Comparison of ENCODE assay signal across 14 cellular contexts in the genomic region with DNA sequence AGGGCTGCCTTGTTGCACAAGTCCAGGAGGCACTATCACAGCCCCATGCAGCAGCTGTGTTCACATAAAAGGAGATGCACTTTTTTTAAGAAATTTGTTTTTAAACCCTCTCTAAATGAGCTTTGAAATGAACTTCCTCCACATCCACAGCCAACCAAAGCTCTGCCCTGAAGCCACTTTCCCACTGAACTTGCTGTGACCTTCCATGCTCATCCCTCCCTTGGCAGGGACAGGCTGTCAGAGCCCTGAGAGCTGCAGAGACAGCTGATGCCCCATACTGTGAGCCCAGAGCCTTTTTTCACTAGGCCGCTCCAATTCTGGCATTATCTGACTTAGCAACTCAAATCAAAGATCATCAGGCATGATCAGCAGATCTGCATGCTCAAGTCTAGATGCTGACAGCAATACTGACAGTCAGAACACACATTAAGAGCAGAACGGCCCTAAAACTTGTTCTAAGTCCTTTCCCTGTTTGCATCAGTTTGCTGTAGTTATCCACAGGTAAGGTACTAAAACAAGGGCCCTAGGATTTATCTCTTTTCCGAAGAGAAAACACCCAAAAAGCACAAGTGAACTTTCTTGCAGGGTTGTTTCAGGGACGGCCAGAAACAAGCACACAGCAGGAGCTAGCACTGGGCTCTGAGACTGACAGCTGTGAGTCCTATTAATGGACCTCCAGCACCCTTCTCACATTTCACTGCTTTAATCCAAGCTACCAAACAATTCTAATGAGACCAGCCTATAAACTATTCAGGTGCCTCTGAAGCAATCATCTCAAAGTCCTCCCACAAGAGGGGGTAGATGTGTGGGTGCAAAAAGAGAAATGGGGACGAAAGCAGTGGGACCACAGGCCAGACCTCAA. TPM values are rescaled to one million over a fixed set of nuclear protein-coding genes. Genes with fewer than 3 reads are reported as not detected.
DNase-seq lines count a peak whose midpoint lies in the region; ATAC-seq, FAIRE-seq and TF ChIP-seq lines count a peak whose summit lies in the region.
"Had no signal": no experiment of that assay in that cellular context is flagged by ENCODE, and none has a peak within 500 bp of the region (broad histone marks: within the 10 kb centered on the region; RNA-seq: fewer than 3 reads in every experiment).

No MANE protein-coding gene starts in this region.

- H3K36me3 Mint-ChIP-seq in T-helper 2 cell treated with Interferon-gamma antibody and Interleukin-4, amounts not matched to agents 5 μg/mL and 100 μg/mL, for 36 hours (ENCODE audit: low read depth): peaks cover 16% of the 10 kb centered on the region

- no peak for FAIRE-seq in H54 (lab: Jason Lieb, UNC)
- FAIRE-seq: HTR-8/SVneo had no signal

- no peak overlapping the region for H3K4me3 ChIP-seq in heart right ventricle
- H3K4me3 ChIP-seq in psoas muscle: peak overlapping the region; percentile 43
- no peak overlapping the region for H3K4me3 ChIP-seq in body of pancreas

- H3K36me3 ChIP-seq in heart right ventricle: no peaks in the 10 kb centered on the region
- no peaks in the 10 kb centered on the region for H3K36me3 ChIP-seq in psoas muscle (ENCODE audit: insufficient read depth in 1 of 2, low read depth in 1 of 2)
- no peaks in the 10 kb centered on the region for H3K36me3 ChIP-seq in body of pancreas (replicated peaks in 1 of 2; ENCODE audit: insufficient read depth in 1 of 2, low read depth in 2 of 2)

- no peaks in the 10 kb centered on the region for H3K27me3 ChIP-seq in heart right ventricle
- H3K27me3 ChIP-seq in psoas muscle (ENCODE audit: insufficient read depth in 3 of 3, low read length in 2 of 3): no peaks in the 10 kb centered on the region
- H3K27me3 ChIP-seq in body of pancreas: no peaks in the 10 kb centered on the region

- TF ChIP-seq CTCF in heart right ventricle (IDR thresholded peaks at IDR 0.05) (no peak), psoas muscle (IDR thresholded peaks at IDR 0.05) (no peak), body of pancreas (IDR thresholded peaks at IDR 0.05) (no peak)

- peaks cover 14 to 85% (median 70%) of the 10 kb centered on the region in 9 donors for H3K4me1 ChIP-seq in heart right ventricle
- H3K4me1 ChIP-seq in psoas muscle: peaks cover 95% of the 10 kb centered on the region
- H3K4me1 ChIP-seq in body of pancreas: peaks cover 29% of the 10 kb centered on the region

- no peaks in the 10 kb centered on the region for H3K27me3 Mint-ChIP-seq in T-helper 2 cell treated with Interferon-gamma antibody and Interleukin-4, amounts not matched to agents 5 μg/mL and 100 μg/mL, for 36 hours (ENCODE audit: low read depth)
- H3K27me3 Mint-ChIP-seq: CD4-positive, alpha-beta memory T cell; effector memory CD8-positive, alpha-beta T cell; progenitor cell of endocrine pancreas had no signal

- intact Hi-C loops in heart right ventricle (cut with DNase I) (loop anchor here in 1 of 10 donors (1.0 kb wide), 1 partner anchor 17 kb away; no protein-coding TSS in a partner anchor), psoas muscle (cut with DNase I) (loop anchor here (2.0 to 5.0 kb wide), 2 partner anchors 33 kb away; a partner anchor contains a TSS), body of pancreas (cut with DNase I) (no loop called here)

- peak; percentile 95 for DNase-seq in LHCN-M2 (ENCODE audit: low read depth)
- peak; percentile 80 to 91 for DNase-seq in NCI-H524 (lab: John Stamatoyannopoulos, UW)
- peak in 1 of 2 donors; percentile 28 for DNase-seq in heart right ventricle
- peak; percentile 37 to 68 for DNase-seq in psoas muscle
- DNase-seq in body of pancreas: no peak
- no peak for DNase-seq in H54 (ENCODE audit: insufficient read length, low spot score)
- DNase-seq in T-helper 2 cell treated with Interferon-gamma antibody and Interleukin-4, amounts not matched to agents 5 μg/mL and 100 μg/mL, for 36 hours (ENCODE audit: low spot score): no peak
- no peak for DNase-seq in activated T-cell treated with anti-CD3 and anti-CD28 coated beads, Interleukin-2, amount 50 U/mL, for 1 hour
- DNase-seq: CD4-positive, alpha-beta memory T cell; effector memory CD8-positive, alpha-beta T cell; NCI-H2029 had no signal

- TF ChIP-seq POLR2A in body of pancreas (IDR thresholded peaks at IDR 0.05) (no peak), H54 (IDR thresholded peaks at IDR 0.05; ENCODE audit: low read depth, low read length) (no peak)

- WGBS in heart right ventricle, 2 donors: 48 to 58% methylated on average over 5 of the region's 5 CpGs
- WGBS in psoas muscle, 3 donors: 21 to 29% (median 23%) methylated on average over 5 of the region's 5 CpGs
- 71 to 73% methylated on average over 5 of the region's 5 CpGs for WGBS in body of pancreas, 2 donors

- no peak overlapping the region for H3K4me3 Mint-ChIP-seq in T-helper 2 cell treated with Interferon-gamma antibody and Interleukin-4, amounts not matched to agents 5 μg/mL and 100 μg/mL, for 36 hours
- H3K4me3 Mint-ChIP-seq: CD4-positive, alpha-beta memory T cell; effector memory CD8-positive, alpha-beta T cell had no signal

- ATAC-seq in heart right ventricle: peak; percentile 69 to 89 (median 82)
- ATAC-seq in psoas muscle: peak; percentile 89 to 91 (median 90)
- no peak for ATAC-seq in body of pancreas
- ATAC-seq: effector memory CD8-positive, alpha-beta T cell had no signal

- peaks cover 26% of the 10 kb centered on the region for H3K4me1 Mint-ChIP-seq in T-helper 2 cell treated with Interferon-gamma antibody and Interleukin-4, amounts not matched to agents 5 μg/mL and 100 μg/mL, for 36 hours (ENCODE audit: low read depth)

- no peaks in the 10 kb centered on the region for H3K9me3 ChIP-seq in heart right ventricle
- H3K9me3 ChIP-seq in psoas muscle: no peaks in the 10 kb centered on the region
- no peaks in the 10 kb centered on the region for H3K9me3 ChIP-seq in body of pancreas

- no peak overlapping the region for H3K27ac Mint-ChIP-seq in T-helper 2 cell treated with Interferon-gamma antibody and Interleukin-4, amounts not matched to agents 5 μg/mL and 100 μg/mL, for 36 hours
- H3K27ac Mint-ChIP-seq: progenitor cell of endocrine pancreas had no signal

- H3K9me3 Mint-ChIP-seq in T-helper 2 cell treated with Interferon-gamma antibody and Interleukin-4, amounts not matched to agents 5 μg/mL and 100 μg/mL, for 36 hours: peaks cover 12% of the 10 kb centered on the region
- H3K9me3 Mint-ChIP-seq: CD4-positive, alpha-beta memory T cell; effector memory CD8-positive, alpha-beta T cell had no signal

- H3K27ac ChIP-seq in heart right ventricle: peak overlapping the region in 8 of 10 donors; percentile 14 to 79 (median 52)
- H3K27ac ChIP-seq in psoas muscle: peak overlapping the region; percentile 84
- no peak overlapping the region for H3K27ac ChIP-seq in body of pancreas

RNA-seq across cellular contexts. Expression of a gene that starts 34.9 kb away (rescaled TPM):
- total RNA-seq in LHCN-M2 (2014; rRNA removed): under 0.01 TPM in 1 of 2 replicates, not detected in the other
- not detected for polyA plus RNA-seq in LHCN-M2 (2012)
- total RNA-seq in heart right ventricle: not detected
- not detected for polyA plus RNA-seq in heart right ventricle
- not detected for total RNA-seq in psoas muscle
- polyA plus RNA-seq in psoas muscle: not detected
- total RNA-seq in body of pancreas: not detected
- total RNA-seq: CD4-positive, alpha-beta memory T cell; progenitor cell of endocrine pancreas had no signal
- polyA plus RNA-seq: CD4-positive, alpha-beta memory T cell; thymus had no signal

Comparison
In these comparisons a context has a peak if more than half of its experiments do, and no peak if none do; other contexts are left out.
1. DNase-seq: peak in LHCN-M2 (single experiment), NCI-H524 (2 of 2) and psoas muscle (2 of 2); none in body of pancreas (0 of 4), H54 (single experiment), T-helper 2 cell treated with Interferon-gamma antibody and Interleukin-4, amounts not matched to agents 5 μg/mL and 100 μg/mL, for 36 hours (single experiment) and activated T-cell treated with anti-CD3 and anti-CD28 coated beads, Interleukin-2, amount 50 U/mL, for 1 hour (single experiment).
2. H3K27ac ChIP-seq: peak in heart right ventricle (8 of 10) and psoas muscle (single experiment); none in body of pancreas (0 of 4).